Comparison of ENCODE assay signal across 11 cellular contexts in genomic region chr1:31848381-31848897, GRCh38. TPM values are rescaled to one million over a fixed set of nuclear protein-coding genes. Genes with fewer than 3 reads are reported as not detected.
A peak's percentile ranks its signal among the peaks of the same experiment; 100 is the strongest.
DNase-seq lines count a peak whose midpoint lies in the region; ATAC-seq and TF ChIP-seq lines count a peak whose summit lies in the region.
"Had no signal": no experiment of that assay in that cellular context is flagged by ENCODE, and none has a peak within 500 bp of the region (broad histone marks: within the 10 kb centered on the region; RNA-seq: fewer than 3 reads in every experiment).

No MANE protein-coding gene starts in this region.

- peak overlapping the region; percentile 73 for H3K4me3 Mint-ChIP-seq in activated naive CD8-positive, alpha-beta T cell treated with anti-CD3 and anti-CD28 coated beads, Interleukin-2, amount 10 ng/mL, durations not matched to agents 7 days and 5 days

- H3K36me3 Mint-ChIP-seq in activated naive CD8-positive, alpha-beta T cell treated with anti-CD3 and anti-CD28 coated beads, Interleukin-2, amount 10 ng/mL, durations not matched to agents 7 days and 5 days, result peaks cover 3% of the 10 kb centered on the region

- intact Hi-C loops in Right ventricle myocardium inferior (cut with DNase I), result no loop called here

- H3K9me3 Mint-ChIP-seq in activated naive CD8-positive, alpha-beta T cell treated with anti-CD3 and anti-CD28 coated beads, Interleukin-2, amount 10 ng/mL, durations not matched to agents 7 days and 5 days, result peaks cover 2% of the 10 kb centered on the region

- H3K4me3 ChIP-seq in BE2C (ENCODE audit: low read depth, low read length), result no peak overlapping the region

- peaks cover 2% of the 10 kb centered on the region for H3K27me3 Mint-ChIP-seq in activated naive CD8-positive, alpha-beta T cell treated with anti-CD3 and anti-CD28 coated beads, Interleukin-2, amount 10 ng/mL, durations not matched to agents 7 days and 5 days

- H3K36me3 ChIP-seq in BE2C, result no peaks in the 10 kb centered on the region

- no peaks in the 10 kb centered on the region for H3K4me1 ChIP-seq in BE2C

- DNase-seq in GM10248 (ENCODE audit: extremely low spot score) (peak; percentile 47), BE2C (no peak), Right ventricle myocardium inferior (ENCODE audit: missing footprints) (no peak), NCI-H1105 (lab: John Stamatoyannopoulos, UW) (no peak)
- DNase-seq in activated CD4-positive, alpha-beta T cell treated with anti-CD3 and anti-CD28 coated beads for 48 hours, result peak; percentile 41
- peak; percentile 61 for DNase-seq in activated naive CD8-positive, alpha-beta T cell treated with anti-CD3 and anti-CD28 coated beads, Interleukin-2, amount 10 ng/mL, durations not matched to agents 7 days and 5 days
- peak; percentile 39 for DNase-seq in stimulated activated CD4-positive, alpha-beta T cell treated with anti-CD3 and anti-CD28 coated beads, Interleukin-4, amount 100 ng/mL, for 24 hours
- DNase-seq: mammary epithelial cell, NCI-H1436 treated with DMSO at 0.1 percent for 48 hours, SHP77 treated with DMSO at 0.1 percent for 48 hours had no signal

- peak; percentile 86 for ATAC-seq in activated naive CD8-positive, alpha-beta T cell treated with anti-CD3 and anti-CD28 coated beads, Interleukin-2, amount 10 ng/mL, durations not matched to agents 7 days and 5 days (ENCODE audit: low read depth)
- ATAC-seq in Right ventricle myocardium inferior, result no peak
- ATAC-seq in GM21381 (IDR thresholded peaks at IDR 0.05; ENCODE audit: unreplicated experiment), result no peak

- H3K9me3 ChIP-seq in BE2C, result no peaks in the 10 kb centered on the region

- H3K27me3 ChIP-seq in BE2C, result no peaks in the 10 kb centered on the region

- POLR2A ChIA-PET in GM10248 (lab: Yijun Ruan, JAX), result no interaction called here
- POLR2A ChIA-PET in activated naive CD8-positive, alpha-beta T cell treated with anti-CD3 and anti-CD28 coated beads, Interleukin-2, amount 10 ng/mL, durations not matched to agents 7 days and 5 days (lab: Charles Lee), result interaction anchor here (0.5 to 3.1 kb wide), 19 partner anchors 13 to 290 kb away, joined by 3 to 23 read pairs (median 4); partner anchors contain the start of gene PTP4A2

- H3K4me1 Mint-ChIP-seq in activated naive CD8-positive, alpha-beta T cell treated with anti-CD3 and anti-CD28 coated beads, Interleukin-2, amount 10 ng/mL, durations not matched to agents 7 days and 5 days, result peaks cover 44% of the 10 kb centered on the region

- no peak for TF ChIP-seq CTCF in GM10248 (IDR thresholded peaks at IDR 0.05; ENCODE audit: control extremely low read depth, extremely low read depth, low read depth, missing control alignments)
- no peak for TF ChIP-seq CTCF in BE2C (IDR thresholded peaks at IDR 0.05; ENCODE audit: low read depth, low read length)

- peak overlapping the region; percentile 94 for H3K27ac Mint-ChIP-seq in activated naive CD8-positive, alpha-beta T cell treated with anti-CD3 and anti-CD28 coated beads, Interleukin-2, amount 10 ng/mL, durations not matched to agents 7 days and 5 days

- CTCF ChIA-PET in GM10248 (lab: Yijun Ruan, JAX), result interaction anchor here (0.8 to 1.7 kb wide), 3 partner anchors 10 to 116 kb away, joined by 3 to 4 read pairs (median 3); no protein-coding TSS in a partner anchor

RNA-seq across cellular contexts. Expression of gene SPOCD1, which starts 32.6 kb away (rescaled TPM):
- total RNA-seq in activated naive CD8-positive, alpha-beta T cell treated with anti-CD3 and anti-CD28 coated beads, Interleukin-2, amount 10 ng/mL, durations not matched to agents 7 days and 5 days, result under 1 TPM; 0.34 to 0.36 TPM
- polyA plus RNA-seq in BE2C (2012; ENCODE audit: insufficient read depth, insufficient read length, low read depth), result not detected
- total RNA-seq in Right ventricle myocardium inferior, result not detected

Comparison
In these comparisons a context has a peak if more than half of its experiments do, and no peak if none do; other contexts are left out.
1. DNase-seq: peak in GM10248 (single experiment), activated CD4-positive, alpha-beta T cell treated with anti-CD3 and anti-CD28 coated beads for 48 hours (single experiment), activated naive CD8-positive, alpha-beta T cell treated with anti-CD3 and anti-CD28 coated beads, Interleukin-2, amount 10 ng/mL, durations not matched to agents 7 days and 5 days (single experiment) and stimulated activated CD4-positive, alpha-beta T cell treated with anti-CD3 and anti-CD28 coated beads, Interleukin-4, amount 100 ng/mL, for 24 hours (single experiment); none in BE2C (single experiment), Right ventricle myocardium inferior (single experiment) and NCI-H1105 (single experiment).